In genomic region chr9:78573669-78574068, GRCh38 we compare ENCODE assay signal across 8 cellular contexts.
"Had no signal": no experiment of that assay in that cellular context is flagged by ENCODE, and none has a peak within 500 bp of the region (broad histone marks: within the 10 kb centered on the region; RNA-seq: fewer than 3 reads in every experiment).

No MANE protein-coding gene starts in this region.

- H3K27ac ChIP-seq: GM23248, HL-60 had no signal

- DNase-seq: GM23248, H9, HCEC 1CT, KBM-7 had no signal

- H3K9ac ChIP-seq: GM23248 had no signal

- H3K27me3 Mint-ChIP-seq: IgD-negative memory B cell had no signal

- H3K4me3 Mint-ChIP-seq: H9, IgD-negative memory B cell had no signal

- FAIRE-seq: H54, HepG2 had no signal

- H3K4me3 ChIP-seq: GM23248 had no signal

- ATAC-seq: HepG2 had no signal

- H3K4me1 Mint-ChIP-seq: IgD-negative memory B cell had no signal

- H3K9me3 Mint-ChIP-seq: H9, IgD-negative memory B cell had no signal
